Comparison of ENCODE assay signal across 8 cellular contexts in genomic region chr3:167941234-167941995, GRCh38.
A peak's percentile ranks its signal among the peaks of the same experiment; 100 is the strongest.
DNase-seq lines count a peak whose midpoint lies in the region; ATAC-seq and TF ChIP-seq lines count a peak whose summit lies in the region.

No MANE protein-coding gene starts in this region.

- peak overlapping the region in 1 of 2 donors; percentile 63 for H3K27ac ChIP-seq in left lung

- H3K27ac Mint-ChIP-seq in natural killer cell: no peak overlapping the region

- DNase-seq in AG09309 (ENCODE audit: low read depth) (peak; percentile 71), LHCN-M2 (ENCODE audit: low read depth) (peak; percentile 94), astrocyte of the spinal cord (ENCODE audit: low read depth, low spot score) (peak; percentile 93), left lung (peak in 1 of 2 donors; percentile 75), natural killer cell (no peak), NCI-H345 (lab: John Stamatoyannopoulos, UW) (no peak)

- in situ Hi-C loops in astrocyte of the spinal cord (cut with HindIII; ENCODE audit: low sequenced_read_pairs): no loop called here

- H3K36me3 ChIP-seq in left lung: no peaks in the 10 kb centered on the region

- H3K4me1 Mint-ChIP-seq in natural killer cell: no peaks in the 10 kb centered on the region

- no peak overlapping the region for H3K4me3 ChIP-seq in AG09309 (ENCODE audit: control insufficient read depth, low read depth, low read length)
- H3K4me3 ChIP-seq in astrocyte of the spinal cord (ENCODE audit: low read depth, low read length): no peak overlapping the region
- no peak overlapping the region for H3K4me3 ChIP-seq in left lung

- no peak overlapping the region for H3K4me3 Mint-ChIP-seq in natural killer cell

- ATAC-seq in left lung (peak; percentile 94), natural killer cell (no peak), HG02588 (IDR thresholded peaks at IDR 0.05; ENCODE audit: unreplicated experiment) (no peak), HG03521 (IDR thresholded peaks at IDR 0.05; ENCODE audit: unreplicated experiment) (no peak)

- peaks cover 6 to 7% of the 10 kb centered on the region in 2 donors for H3K27me3 Mint-ChIP-seq in natural killer cell (ENCODE audit: low read depth in 2 of 2)

- peaks cover 0 to 10% of the 10 kb centered on the region in 2 donors for H3K4me1 ChIP-seq in left lung

- H3K27me3 ChIP-seq in left lung: no peaks in the 10 kb centered on the region

- H3K9me3 Mint-ChIP-seq in natural killer cell: peaks cover 0 to 2% of the 10 kb centered on the region in 2 donors

- H3K36me3 Mint-ChIP-seq in natural killer cell: no peaks in the 10 kb centered on the region

- TF ChIP-seq CTCF in AG09309 (IDR thresholded peaks at IDR 0.05; ENCODE audit: control insufficient read depth, insufficient read depth, low read depth, low read length, missing control alignments) (no peak), astrocyte of the spinal cord (IDR thresholded peaks at IDR 0.05; ENCODE audit: low read depth, low read length) (no peak), left lung (IDR thresholded peaks at IDR 0.05) (no peak), natural killer cell (IDR thresholded peaks at IDR 0.05) (no peak)

- intact Hi-C loops in left lung (cut with DNase I): no loop called here
- intact Hi-C loops in natural killer cell (cut with micrococcal nuclease): no loop called here

- H3K9me3 ChIP-seq in left lung: peaks cover 0 to 5% of the 10 kb centered on the region in 2 donors

Comparison
In these comparisons a context has a peak if more than half of its experiments do, and no peak if none do; other contexts are left out.
1. DNase-seq: peak in AG09309 (single experiment), LHCN-M2 (single experiment) and astrocyte of the spinal cord (single experiment); none in natural killer cell (single experiment) and NCI-H345 (single experiment).